ENCODE assay signal across 10 cellular contexts in the genomic region with DNA sequence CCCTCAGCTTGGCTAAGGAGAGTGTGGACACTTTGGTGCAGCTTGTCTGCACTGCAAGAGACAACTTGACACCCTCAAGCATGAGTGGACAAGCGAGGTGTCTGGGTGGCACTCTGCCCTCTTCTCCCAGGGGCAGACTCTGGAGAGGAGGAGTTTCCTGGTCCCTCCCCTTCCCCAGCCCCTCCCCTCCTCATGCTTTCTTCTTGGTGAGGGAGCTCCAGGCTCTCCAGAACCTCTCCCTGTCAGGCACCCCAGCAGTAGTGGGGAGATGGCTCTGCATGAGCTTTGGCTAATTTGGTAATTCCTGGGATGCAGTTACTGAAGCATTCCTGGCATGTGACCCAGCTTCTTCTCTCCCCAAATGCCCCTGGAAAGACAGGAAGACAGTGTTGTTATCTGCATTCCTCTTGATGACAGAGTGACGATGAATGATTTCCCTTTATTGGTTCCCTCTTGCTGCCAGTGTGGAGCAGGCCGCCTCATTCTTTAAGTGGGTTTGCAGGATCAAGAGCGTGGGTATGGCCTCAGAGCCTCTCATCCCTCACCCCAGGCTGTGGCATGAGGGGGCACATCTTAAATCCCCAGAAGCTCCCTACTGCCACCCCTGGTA.
A peak's percentile ranks its signal among the peaks of the same experiment; 100 is the strongest.
DNase-seq lines count a peak whose midpoint lies in the region; ATAC-seq and TF ChIP-seq lines count a peak whose summit lies in the region.
"Had no signal": no experiment of that assay in that cellular context is flagged by ENCODE, and none has a peak within 500 bp of the region (broad histone marks: within the 10 kb centered on the region; RNA-seq: fewer than 3 reads in every experiment).

No MANE protein-coding gene starts in this region.

- BruUV-seq in Panc1 (replicated peaks; lab: Mats Ljungman, UMichigan) (no TSS peak), OCI-LY7 (replicated peaks; lab: Mats Ljungman, UMichigan) (no TSS peak)

- DNase-seq in AG08395 (ENCODE audit: low spot score) (peak; percentile 91), Panc1 (ENCODE audit: low read depth, low spot score) (no peak), epithelial cell of prostate (ENCODE audit: low read depth, low spot score) (no peak), myocyte (ENCODE audit: low read depth) (peak; percentile 69), OCI-LY7 (ENCODE audit: low spot score) (no peak), NCI-H2227 treated with DMSO at 0.1 percent for 48 hours (lab: John Stamatoyannopoulos, UW) (no peak)
- DNase-seq: nephron progenitor cell, testis had no signal

- H2AFZ ChIP-seq in OCI-LY7 (ENCODE audit: low read length) = no peak overlapping the region

- POLR2A ChIA-PET in Panc1 (lab: Charles Lee) (interaction anchor here (0.6 kb wide), 1 partner anchor 429 kb away, joined by 6 read pairs; no protein-coding TSS in a partner anchor), OCI-LY7 (lab: Charles Lee) (interaction anchor here (0.6 kb wide), 1 partner anchor 69 kb away, joined by 3 read pairs; no protein-coding TSS in a partner anchor)

- peak overlapping the region; percentile 35; the same call in 1 of the 2 replicates for H3K27ac ChIP-seq in Panc1 (ENCODE audit: low read length)
- peak overlapping the region; percentile 42 for H3K27ac ChIP-seq in epithelial cell of prostate
- H3K27ac ChIP-seq in OCI-LY7 (ENCODE audit: low read depth, low read length, poor library complexity, severe bottlenecking) = no peak overlapping the region
- H3K27ac ChIP-seq: testis had no signal

- H3K9me3 ChIP-seq in Panc1 (ENCODE audit: control insufficient read depth, insufficient read depth, low read depth, low read length) (no peaks in the 10 kb centered on the region), OCI-LY7 (ENCODE audit: low read length) (no peaks in the 10 kb centered on the region)
- H3K9me3 ChIP-seq: testis had no signal

- TF ChIP-seq CTCF in Panc1 (IDR thresholded peaks at IDR 0.05) (no peak), OCI-LY7 (conservative IDR thresholded peaks at IDR 0.05; ENCODE audit: low read length) (no peak)

- H3K4me3 ChIP-seq in Panc1 (ENCODE audit: low read depth in 2 of 2, low read length in 2 of 2) = no peak overlapping the region
- H3K4me3 ChIP-seq in OCI-LY7 (ENCODE audit: low read depth, low read length, poor library complexity, severe bottlenecking) = no peak overlapping the region
- H3K4me3 ChIP-seq: testis had no signal

- peaks cover 29% of the 10 kb centered on the region for H3K4me1 ChIP-seq in Panc1 (ENCODE audit: control insufficient read depth, insufficient read depth, low read length)
- H3K4me1 ChIP-seq in OCI-LY7 (ENCODE audit: insufficient read depth, low read length, poor library complexity, severe bottlenecking) = no peaks in the 10 kb centered on the region

- in situ Hi-C loops in Panc1 (cut with HindIII; ENCODE audit: low pct_unique_long_range_greater_than_20kb, low sequenced_read_pairs) = no loop called here

- CTCF ChIA-PET in Panc1 (lab: Charles Lee) = no interaction called here
- CTCF ChIA-PET in OCI-LY7 (lab: Charles Lee; ENCODE audit: unreplicated experiment) = interaction anchor here (0.6 kb wide), 1 partner anchor 211 kb away, joined by 17 read pairs; no protein-coding TSS in a partner anchor

- H3K27me3 ChIP-seq in Panc1 (ENCODE audit: control insufficient read depth, insufficient read depth, low read length) = no peaks in the 10 kb centered on the region
- H3K27me3 ChIP-seq: testis had no signal

- H3K9me2 ChIP-seq in OCI-LY7 (ENCODE audit: insufficient read depth, low read length) = no peaks in the 10 kb centered on the region

- ATAC-seq in Panc1 = no peak; the same call in 1 of the 2 replicates
- ATAC-seq in HG03457 (IDR thresholded peaks at IDR 0.05; ENCODE audit: unreplicated experiment) = no peak
- no peak for ATAC-seq in GM21390 (IDR thresholded peaks at IDR 0.05; ENCODE audit: unreplicated experiment)

- no peaks in the 10 kb centered on the region for H3K36me3 ChIP-seq in Panc1 (ENCODE audit: control insufficient read depth, insufficient read depth, low read length)
- peaks cover 77% of the 10 kb centered on the region for H3K36me3 ChIP-seq in OCI-LY7 (ENCODE audit: insufficient read depth, low read length)

- no peaks in the 10 kb centered on the region for H4K20me1 ChIP-seq in OCI-LY7 (ENCODE audit: insufficient read depth, low read length)

- no peaks in the 10 kb centered on the region for H3K79me2 ChIP-seq in OCI-LY7 (ENCODE audit: insufficient read depth, low read depth, low read length)

- intact Hi-C loops in Panc1 (cut with micrococcal nuclease; ENCODE audit: unreplicated experiment) (no loop called here), OCI-LY7 (cut with micrococcal nuclease; ENCODE audit: unreplicated experiment) (no loop called here)

- no peak overlapping the region for H3K4me2 ChIP-seq in OCI-LY7 (ENCODE audit: low read length)

Comparison
In these comparisons a context has a peak if more than half of its experiments do, and no peak if none do; other contexts are left out.
1. DNase-seq: peak in AG08395 (single experiment) and myocyte (single experiment); none in Panc1 (single experiment), epithelial cell of prostate (single experiment), OCI-LY7 (single experiment) and NCI-H2227 treated with DMSO at 0.1 percent for 48 hours (single experiment).